In the genomic region with DNA sequence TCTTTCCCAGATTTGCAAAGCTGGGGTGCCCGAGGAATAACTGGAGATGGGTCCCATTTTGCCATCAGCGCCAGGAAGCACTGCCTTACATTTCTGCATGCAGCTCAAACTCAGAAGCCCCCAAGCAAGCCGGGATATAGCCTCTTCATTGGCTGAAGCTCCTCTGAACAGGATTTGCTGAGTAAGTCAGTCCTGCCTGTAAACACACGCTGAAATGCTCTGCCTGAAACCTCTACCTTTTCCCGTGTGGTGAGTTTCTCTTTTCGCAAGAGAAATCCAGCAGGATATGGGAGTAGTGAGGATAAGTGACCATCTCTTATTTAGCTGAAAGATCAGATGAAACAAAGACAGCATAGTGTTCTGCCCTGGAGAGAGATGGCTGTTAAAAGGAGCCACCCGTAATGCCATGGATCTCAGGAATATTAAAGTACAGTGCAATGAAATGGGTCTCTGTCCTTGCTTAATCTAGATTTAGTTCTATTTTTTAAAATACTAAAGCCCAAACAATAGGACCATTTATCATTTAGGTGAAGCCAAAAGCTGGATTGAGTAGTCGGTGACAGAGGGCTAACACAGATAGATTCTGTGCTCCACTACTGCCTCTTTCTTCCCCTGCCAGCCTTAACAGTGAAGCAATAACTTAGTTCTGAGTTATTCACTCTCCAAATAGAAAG, we compare ENCODE assay signal across 21 cellular contexts.
A peak's percentile ranks its signal among the peaks of the same experiment; 100 is the strongest.
DNase-seq lines count a peak whose midpoint lies in the region; ATAC-seq and TF ChIP-seq lines count a peak whose summit lies in the region.
"Had no signal": no experiment of that assay in that cellular context is flagged by ENCODE, and none has a peak within 500 bp of the region (broad histone marks: within the 10 kb centered on the region; RNA-seq: fewer than 3 reads in every experiment).

No MANE protein-coding gene starts in this region.

- no peaks in the 10 kb centered on the region for H3K9me3 Mint-ChIP-seq in brain
- H3K9me3 Mint-ChIP-seq: activated B cell treated with CpG ODN at 0.5 μM for 24 hours; activated T-helper 2 cell treated with anti-CD3 and anti-CD28 coated beads, Interferon-gamma antibody, Interleukin-2, Interleukin-4, amounts not matched to agents 10 μg/mL and 5 μg/mL and 100 μg/mL, durations not matched to agents 14 hours and 24 hours and 36 hours; stimulated activated effector memory CD8-positive, alpha-beta T cell treated with anti-CD3 and anti-CD28 coated beads, Interleukin-12 subunit alpha, Interleukin-12 subunit beta, amount 100 ng/mL, for 72 hours had no signal

- H3K36me3 ChIP-seq in mesendoderm (ENCODE audit: control insufficient read depth, insufficient read depth, low read length), result no peaks in the 10 kb centered on the region
- H3K36me3 ChIP-seq in MM.1S (replicated peaks; ENCODE audit: insufficient read depth, low read length), result no peaks in the 10 kb centered on the region
- H3K36me3 ChIP-seq: transverse colon had no signal

- H2BK5ac ChIP-seq in mesendoderm (ENCODE audit: low read length), result no peak overlapping the region

- H3K56ac ChIP-seq in mesendoderm (ENCODE audit: low read length), result no peak overlapping the region

- H2AFZ ChIP-seq in MM.1S (ENCODE audit: low read length), result no peak overlapping the region

- TF ChIP-seq CTCF in brain (conservative IDR thresholded peaks at IDR 0.05), result no peak
- TF ChIP-seq CTCF in MM.1S (IDR thresholded peaks at IDR 0.05; ENCODE audit: low read length), result no peak

- H3K23ac ChIP-seq in mesendoderm (ENCODE audit: low read length), result no peak overlapping the region

- H4K20me1 ChIP-seq in MM.1S (ENCODE audit: insufficient read depth, low read length), result no peaks in the 10 kb centered on the region

- H3K79me2 ChIP-seq in mesendoderm (ENCODE audit: control insufficient read depth, insufficient read depth, low read length) (no peaks in the 10 kb centered on the region), MM.1S (ENCODE audit: low read length) (no peaks in the 10 kb centered on the region)

- no peak overlapping the region for H2AK5ac ChIP-seq in mesendoderm (ENCODE audit: low read length)

- H3K27me3 ChIP-seq in mesendoderm (ENCODE audit: insufficient read depth, low read length, poor library complexity) (no peaks in the 10 kb centered on the region), MM.1S (replicated peaks; ENCODE audit: insufficient read depth, low read length) (no peaks in the 10 kb centered on the region)
- H3K27me3 ChIP-seq: transverse colon had no signal

- no CpG with 5 or more reads among the region's 8 CpGs for WGBS in mesendoderm (ENCODE audit: extremely low coverage, insufficient coverage, low lambda C conversion rate)

- H3K18ac ChIP-seq in mesendoderm (ENCODE audit: low read length), result peak overlapping the region; percentile 90

- H3K4me2 ChIP-seq in mesendoderm (ENCODE audit: low read length), result no peak overlapping the region
- no peak overlapping the region for H3K4me2 ChIP-seq in MM.1S (ENCODE audit: low read depth, low read length)

- H3K27ac ChIP-seq in mesendoderm (ENCODE audit: low read depth, low read length) (no peak overlapping the region), MM.1S (ENCODE audit: low read length) (no peak overlapping the region)
- H3K27ac ChIP-seq: 22Rv1, psoas muscle, transverse colon had no signal

- no peak overlapping the region for H2BK15ac ChIP-seq in mesendoderm (replicated peaks; ENCODE audit: low read depth)

- H3K79me1 ChIP-seq in mesendoderm (ENCODE audit: low read length), result no peaks in the 10 kb centered on the region

- no peak overlapping the region for H3K4ac ChIP-seq in mesendoderm (ENCODE audit: low read depth, low read length)

- no peak overlapping the region for H4K5ac ChIP-seq in mesendoderm (ENCODE audit: low read length)

- no peaks in the 10 kb centered on the region for H3K36me3 Mint-ChIP-seq in brain
- H3K36me3 Mint-ChIP-seq: stimulated activated effector memory CD8-positive, alpha-beta T cell treated with anti-CD3 and anti-CD28 coated beads, Interleukin-12 subunit alpha, Interleukin-12 subunit beta, amount 100 ng/mL, for 72 hours had no signal

- no peak overlapping the region for H3K9ac ChIP-seq in mesendoderm (ENCODE audit: low read length)
- no peak overlapping the region for H3K9ac ChIP-seq in MM.1S (ENCODE audit: low read length)

- H3K9me2 ChIP-seq in MM.1S (replicated peaks; ENCODE audit: insufficient read depth, low read length), result no peaks in the 10 kb centered on the region

- peak overlapping the region; percentile 12 to 81 (median 49) for H3K27ac Mint-ChIP-seq in brain
- H3K27ac Mint-ChIP-seq: activated B cell treated with CpG ODN at 0.5 μM for 24 hours; activated T-helper 2 cell treated with anti-CD3 and anti-CD28 coated beads, Interferon-gamma antibody, Interleukin-2, Interleukin-4, amounts not matched to agents 10 μg/mL and 5 μg/mL and 100 μg/mL, durations not matched to agents 14 hours and 24 hours and 36 hours; stimulated activated effector memory CD8-positive, alpha-beta T cell treated with anti-CD3 and anti-CD28 coated beads, Interleukin-12 subunit alpha, Interleukin-12 subunit beta, amount 100 ng/mL, for 72 hours; T-helper 17 cell had no signal

- peak; percentile 59 for DNase-seq in NCI-H748 (lab: John Stamatoyannopoulos, UW; ENCODE audit: unreplicated experiment)
- DNase-seq in NCI-H748 treated with DMSO at 0.1 percent for 48 hours (lab: John Stamatoyannopoulos, UW), result no peak
- DNase-seq in mesendoderm, result peak; percentile 51
- peak; percentile 79 for DNase-seq in superior temporal gyrus (ENCODE audit: extremely low spot score)
- no peak for DNase-seq in MM.1S
- DNase-seq: activated B cell treated with CpG ODN at 0.5 μM for 24 hours; foreskin fibroblast; KBM-7; left ventricle myocardium superior; NCI-H1105; NCI-H2171 treated with DMSO at 0.1 percent for 48 hours; psoas muscle; stimulated activated CD4-positive, alpha-beta T cell treated with anti-CD3 and anti-CD28 coated beads, Interleukin-12 subunit alpha, Interleukin-12 subunit beta, amount 100 ng/mL, for 4 hours; T-helper 17 cell; transverse colon had no signal

- peak overlapping the region in 4 of 5 experiments; percentile 43 to 58 (median 50) for H3K4me3 Mint-ChIP-seq in brain
- H3K4me3 Mint-ChIP-seq: activated B cell treated with CpG ODN at 0.5 μM for 24 hours; stimulated activated effector memory CD8-positive, alpha-beta T cell treated with anti-CD3 and anti-CD28 coated beads, Interleukin-12 subunit alpha, Interleukin-12 subunit beta, amount 100 ng/mL, for 72 hours; T-helper 17 cell had no signal

- H2BK120ac ChIP-seq in mesendoderm (ENCODE audit: low read depth, low read length), result no peak overlapping the region

- no peaks in the 10 kb centered on the region for H3K9me3 ChIP-seq in MM.1S (replicated peaks; ENCODE audit: insufficient read depth, low read length)
- H3K9me3 ChIP-seq: psoas muscle, transverse colon had no signal

- H3F3A ChIP-seq in MM.1S (ENCODE audit: insufficient read depth, low read length), result no peaks in the 10 kb centered on the region

- no peak overlapping the region for H3K4me3 ChIP-seq in mesendoderm (ENCODE audit: low read length)
- no peak overlapping the region for H3K4me3 ChIP-seq in MM.1S (ENCODE audit: low read length)
- H3K4me3 ChIP-seq: psoas muscle, transverse colon had no signal

- H3K27me3 Mint-ChIP-seq in brain, result no peaks in the 10 kb centered on the region
- H3K27me3 Mint-ChIP-seq: activated B cell treated with CpG ODN at 0.5 μM for 24 hours had no signal

- H4K8ac ChIP-seq in mesendoderm (ENCODE audit: low read depth, low read length), result no peak overlapping the region

- ATAC-seq in GM18520 (IDR thresholded peaks at IDR 0.05; ENCODE audit: unreplicated experiment), result no peak
- ATAC-seq in GM19452 (IDR thresholded peaks at IDR 0.05; ENCODE audit: unreplicated experiment), result no peak
- ATAC-seq: left ventricle myocardium superior; psoas muscle; stimulated activated effector memory CD8-positive, alpha-beta T cell treated with anti-CD3 and anti-CD28 coated beads, Interleukin-12 subunit alpha, Interleukin-12 subunit beta, amount 100 ng/mL, for 72 hours; T-helper 17 cell had no signal

- H3K4me1 ChIP-seq in mesendoderm (ENCODE audit: control insufficient read depth, low read depth, low read length), result no peaks in the 10 kb centered on the region
- no peaks in the 10 kb centered on the region for H3K4me1 ChIP-seq in MM.1S (ENCODE audit: low read length)
- H3K4me1 ChIP-seq: psoas muscle, transverse colon had no signal

- peaks cover 29% of the 10 kb centered on the region for H3K4me1 Mint-ChIP-seq in brain
- H3K4me1 Mint-ChIP-seq: activated B cell treated with CpG ODN at 0.5 μM for 24 hours; stimulated activated effector memory CD8-positive, alpha-beta T cell treated with anti-CD3 and anti-CD28 coated beads, Interleukin-12 subunit alpha, Interleukin-12 subunit beta, amount 100 ng/mL, for 72 hours; T-helper 17 cell had no signal

Comparison
In these comparisons a context has a peak if more than half of its experiments do, and no peak if none do; other contexts are left out.
1. DNase-seq: peak in NCI-H748 (single experiment), mesendoderm (single experiment) and superior temporal gyrus (single experiment); none in NCI-H748 treated with DMSO at 0.1 percent for 48 hours (single experiment) and MM.1S (single experiment).